In the genomic region with DNA sequence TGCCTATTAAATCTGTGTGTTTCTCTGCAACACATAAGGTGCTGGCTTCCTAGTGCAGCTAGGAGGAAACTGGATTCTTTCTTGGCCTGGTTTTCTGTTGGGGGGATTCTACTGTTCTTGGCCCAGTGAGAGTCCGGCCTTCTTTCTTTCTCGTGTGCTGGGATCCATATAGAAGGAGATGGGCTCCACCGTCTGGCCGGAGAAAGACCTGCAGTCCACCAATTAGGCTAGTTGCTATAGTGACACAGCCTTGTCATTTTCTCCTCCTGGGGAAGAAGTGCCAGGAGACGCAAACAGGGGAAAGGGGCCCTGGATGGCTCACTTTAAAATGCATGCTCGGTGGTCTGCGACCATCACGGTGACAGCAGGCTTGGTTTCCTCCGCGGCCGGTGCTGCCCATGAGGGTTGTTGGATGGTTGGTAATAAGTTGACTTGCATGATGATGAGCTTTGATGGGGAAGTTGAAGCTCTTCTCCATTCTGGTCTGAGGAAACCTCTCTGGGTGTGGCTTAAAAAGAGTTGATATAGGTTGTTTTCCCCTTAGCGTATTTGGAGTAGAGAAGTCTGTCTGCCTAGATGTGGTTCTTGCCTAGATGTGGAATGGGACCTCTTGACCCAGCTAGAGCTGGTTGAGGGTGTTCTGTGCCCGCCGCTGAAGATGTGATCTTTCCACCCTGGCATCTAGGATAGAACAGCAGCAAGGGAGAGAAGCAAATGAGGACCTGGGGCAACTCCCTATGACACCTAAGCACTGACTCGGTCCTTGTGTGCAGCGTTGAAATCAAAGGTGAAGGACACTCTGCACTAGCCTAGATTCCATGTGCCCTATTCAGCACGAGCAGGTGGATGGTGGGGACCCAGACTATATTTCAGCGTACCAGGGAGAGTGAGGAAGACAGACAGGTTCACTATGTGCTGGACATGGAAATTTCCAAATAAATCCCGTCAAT, we compare ENCODE assay signal across 8 cellular contexts.
DNase-seq lines count a peak whose midpoint lies in the region; ATAC-seq, FAIRE-seq and TF ChIP-seq lines count a peak whose summit lies in the region.

No MANE protein-coding gene starts in this region.

- TF ChIP-seq POLR2A in gastroesophageal sphincter (IDR thresholded peaks at IDR 0.05): no peak

- no peaks in the 10 kb centered on the region for H3K36me3 Mint-ChIP-seq in activated CD4-positive, alpha-beta memory T cell treated with anti-CD3 and anti-CD28 coated beads for 36 hours

- in situ Hi-C loops in GM13976 (cut with MboI; ENCODE audit: low sequenced_read_pairs, unreplicated experiment): loop anchor here (25.0 kb wide), 1 partner anchor 1280 kb away; no protein-coding TSS in a partner anchor

- no peak overlapping the region for H3K27ac Mint-ChIP-seq in activated CD4-positive, alpha-beta memory T cell treated with anti-CD3 and anti-CD28 coated beads for 36 hours

- TF ChIP-seq EP300 in gastroesophageal sphincter (IDR thresholded peaks at IDR 0.05): no peak

- H3K4me1 Mint-ChIP-seq in activated CD4-positive, alpha-beta memory T cell treated with anti-CD3 and anti-CD28 coated beads for 36 hours (ENCODE audit: low read depth): no peaks in the 10 kb centered on the region

- H3K4me3 Mint-ChIP-seq in activated CD4-positive, alpha-beta memory T cell treated with anti-CD3 and anti-CD28 coated beads for 36 hours: no peak overlapping the region

- 20 to 22% methylated on average over 11 to 15 of the region's 19 CpGs for WGBS in gastroesophageal sphincter (ENCODE audit: low coverage in 1 of 2), 2 donors
- 17 to 25% methylated on average over 19 of the region's 19 CpGs for WGBS in pancreas, 2 donors

- peak; percentile 75 for TF ChIP-seq CTCF in GM13976 (IDR thresholded peaks at IDR 0.05; ENCODE audit: borderline replicate concordance, control extremely low read depth, extremely low read depth, insufficient read depth, missing control alignments)
- TF ChIP-seq CTCF in gastroesophageal sphincter (IDR thresholded peaks at IDR 0.05): peak in 3 of 4 experiments; percentile 54 to 77 (median 65)
- TF ChIP-seq CTCF in pancreas (IDR thresholded peaks at IDR 0.05): peak; percentile 26 to 53 (median 39)

- ATAC-seq in gastroesophageal sphincter: no peak
- ATAC-seq in pancreas: peak in 3 of 4 donors; percentile 88 to 90 (median 90)
- ATAC-seq in GM21619 (IDR thresholded peaks at IDR 0.05; ENCODE audit: unreplicated experiment): no peak
- ATAC-seq in GM18502 (IDR thresholded peaks at IDR 0.05; ENCODE audit: poor library complexity, unreplicated experiment): no peak

- no peaks in the 10 kb centered on the region for H3K9me3 Mint-ChIP-seq in activated CD4-positive, alpha-beta memory T cell treated with anti-CD3 and anti-CD28 coated beads for 36 hours

- H3K27ac ChIP-seq in gastroesophageal sphincter: no peak overlapping the region
- H3K27ac ChIP-seq in pancreas: no peak overlapping the region

- peak; percentile 91 for DNase-seq in Ammon's horn (ENCODE audit: low spot score)
- peak; percentile 81 for DNase-seq in GM13976 (ENCODE audit: low spot score)
- DNase-seq in NCI-H2196 treated with DMSO at 0.1 percent for 48 hours (lab: John Stamatoyannopoulos, UW; ENCODE audit: unreplicated experiment): peak; percentile 22
- peak; percentile 50 for DNase-seq in activated CD4-positive, alpha-beta memory T cell treated with anti-CD3 and anti-CD28 coated beads for 36 hours
- DNase-seq in pancreas: peak in 5 of 6 donors; percentile 33 to 68 (median 58)

- H3K9me3 ChIP-seq in gastroesophageal sphincter (no peaks in the 10 kb centered on the region), pancreas (no peaks in the 10 kb centered on the region)

- POLR2A ChIA-PET in activated CD4-positive, alpha-beta memory T cell treated with anti-CD3 and anti-CD28 coated beads for 36 hours (lab: Charles Lee): no interaction called here

- peaks cover 54% of the 10 kb centered on the region for H3K27me3 Mint-ChIP-seq in activated CD4-positive, alpha-beta memory T cell treated with anti-CD3 and anti-CD28 coated beads for 36 hours

- CTCF ChIA-PET in activated CD4-positive, alpha-beta memory T cell treated with anti-CD3 and anti-CD28 coated beads for 36 hours (lab: Charles Lee): interaction anchor here (0.5 to 0.6 kb wide), 2 partner anchors 78 to 619 kb away, joined by 3 read pairs; no protein-coding TSS in a partner anchor

- FAIRE-seq in pancreas (lab: Jason Lieb, UNC): no peak

- intact Hi-C loops in activated CD4-positive, alpha-beta memory T cell treated with anti-CD3 and anti-CD28 coated beads for 36 hours (cut with micrococcal nuclease): no loop called here
- intact Hi-C loops in pancreas (cut with DNase I): no loop called here

- H3K27me3 ChIP-seq in gastroesophageal sphincter (peaks cover 80% of the 10 kb centered on the region), pancreas (peaks cover 0 to 9% (median 2%) of the 10 kb centered on the region in 4 donors)

- no peaks in the 10 kb centered on the region for H3K36me3 ChIP-seq in gastroesophageal sphincter
- H3K36me3 ChIP-seq in pancreas: no peaks in the 10 kb centered on the region

- H3K4me3 ChIP-seq in gastroesophageal sphincter: no peak overlapping the region
- H3K4me3 ChIP-seq in pancreas: no peak overlapping the region

- H3K4me1 ChIP-seq in gastroesophageal sphincter (peaks cover 0 to 23% (median 5%) of the 10 kb centered on the region in 3 donors), pancreas (no peaks in the 10 kb centered on the region)

Comparison
In these comparisons a context has a peak if more than half of its experiments do, and no peak if none do; other contexts are left out.
1. DNase-seq: peak in every context shown above with its lines; median percentile 91 in Ammon's horn; 81 in GM13976; 58 in pancreas; 50 in activated CD4-positive, alpha-beta memory T cell treated with anti-CD3 and anti-CD28 coated beads for 36 hours; 22 in NCI-H2196 treated with DMSO at 0.1 percent for 48 hours.
2. ATAC-seq: peak in pancreas (3 of 4); none in gastroesophageal sphincter (single experiment), GM21619 (single experiment) and GM18502 (single experiment).
3. Peak in every context shown above with its lines, with median percentiles within 50 percentile points of each other: CTCF ChIP-seq.